8 cellular contexts compared by ENCODE assay signal in genomic region chr19:1205114-1206062, GRCh38. TPM values are rescaled to one million over a fixed set of nuclear protein-coding genes. Genes with fewer than 3 reads are reported as not detected.
A peak's percentile ranks its signal among the peaks of the same experiment; 100 is the strongest.
DNase-seq lines count a peak whose midpoint lies in the region; ATAC-seq and TF ChIP-seq lines count a peak whose summit lies in the region.

TSS of gene STK11 (plus strand) at chr19:1205778. CDS start at chr19:1206914, 1,136 bp downstream.

- no peaks in the 10 kb centered on the region for H3K9me3 ChIP-seq in liver (ENCODE audit: control insufficient read depth in 4 of 4, low read length in 3 of 4)

- TF ChIP-seq RAD21 in liver (IDR thresholded peaks at IDR 0.05), result no peak

- H3K36me3 ChIP-seq in liver (ENCODE audit: control insufficient read depth in 4 of 4, insufficient read depth in 3 of 4, low read depth in 1 of 4, low read length in 3 of 4), result no peaks in the 10 kb centered on the region

- peak within 1 kb of the TSS; percentile 70 for H3K27ac ChIP-seq in C4-2B
- H3K27ac ChIP-seq in liver (ENCODE audit: low read depth in 1 of 2, low read length in 2 of 2), result peak within 1 kb of the TSS; percentile 89 to 92

- TF ChIP-seq CTCF in C4-2B (conservative IDR thresholded peaks at IDR 0.05) (no peak), liver (IDR thresholded peaks at IDR 0.05; ENCODE audit: low read depth, low read length, missing input control) (no peak)

- 3% methylated on average over 106 of the region's 106 CpGs for WGBS in liver

- ATAC-seq in GM19372 (IDR thresholded peaks at IDR 0.05; ENCODE audit: low read depth, unreplicated experiment) (peak; percentile 81), HG03558 (IDR thresholded peaks at IDR 0.05; ENCODE audit: extremely low read depth, unreplicated experiment) (peak; percentile 73)

- peaks cover 4 to 47% (median 18%) of the 10 kb centered on the region in 4 donors for H3K4me1 ChIP-seq in liver (ENCODE audit: control insufficient read depth in 4 of 4, insufficient read depth in 4 of 4, low read length in 3 of 4)

- H3K9ac ChIP-seq in liver (ENCODE audit: low read depth in 1 of 2, low read length in 2 of 2), result peak within 1 kb of the TSS; percentile 53 to 58

- no peaks in the 10 kb centered on the region for H3K27me3 ChIP-seq in liver (ENCODE audit: control insufficient read depth in 4 of 4, insufficient read depth in 4 of 4, low read length in 3 of 4)

- DNase-seq in NCI-H748 treated with DMSO at 0.1 percent for 48 hours (lab: John Stamatoyannopoulos, UW) (peak; percentile 74), dermis blood vessel endothelial cell (peak; percentile 98)
- DNase-seq in activated CD4-positive, alpha-beta T cell treated with anti-CD3 and anti-CD28 coated beads, Interleukin-2, amount 50 U/mL, for 48 hours, result peak; percentile 99 to 100
- peak; percentile 99 for DNase-seq in stimulated activated CD4-positive, alpha-beta T cell treated with anti-CD3 and anti-CD28 coated beads, Interleukin-4, amount 100 ng/mL, for 1 hour

- H3K4me3 ChIP-seq in liver (ENCODE audit: low read depth in 1 of 3, low read length in 3 of 3), result peak within 1 kb of the TSS; percentile 67 to 90 (median 72)

TF ChIP-seq in liver, 16 proteins besides CTCF, POLR2A, EP300 and RAD21:
- TF ChIP-seq REST (IDR thresholded peaks at IDR 0.05), result peak; percentile 14
- peak; percentile 92 for TF ChIP-seq SP1 (IDR thresholded peaks at IDR 0.05)
- no peak for TF ChIP-seq JUND (IDR thresholded peaks at IDR 0.05)
- TF ChIP-seq HNF4G (IDR thresholded peaks at IDR 0.05), result no peak
- peak in 1 of 2 donors; percentile 27 for TF ChIP-seq GABPA (IDR thresholded peaks at IDR 0.05 in 1 of 2, conservative IDR thresholded peaks at IDR 0.05 in 1 of 2)
- no peak for TF ChIP-seq FOXA1 (IDR thresholded peaks at IDR 0.05)
- TF ChIP-seq RXRA (IDR thresholded peaks at IDR 0.05), result peak; percentile 23 to 56
- TF ChIP-seq YY1 (IDR thresholded peaks at IDR 0.05), result peak; percentile 91
- peak; percentile 81 for TF ChIP-seq NR2F2 (IDR thresholded peaks at IDR 0.05)

RNA-seq across cellular contexts. Expression of gene STK11, which starts in this region (rescaled TPM):
- 107 and 108 TPM in 2 replicates for total RNA-seq in dermis blood vessel endothelial cell
- 100 to 1,000 TPM in 1 of 2 donors, 10 to 100 TPM in 1; 40.6 to 126 TPM for total RNA-seq in liver
- polyA plus RNA-seq in liver, result 10 to 100 TPM in 1 of 2 donors, 1 to 10 TPM in 1; 3.0 to 30.3 TPM

Comparison
In these comparisons a context has a peak if more than half of its experiments do, and no peak if none do; other contexts are left out.
1. Peak in every context shown above with its lines: DNase-seq, ATAC-seq, H3K4me3 ChIP-seq and H3K27ac ChIP-seq.